In the genomic region with DNA sequence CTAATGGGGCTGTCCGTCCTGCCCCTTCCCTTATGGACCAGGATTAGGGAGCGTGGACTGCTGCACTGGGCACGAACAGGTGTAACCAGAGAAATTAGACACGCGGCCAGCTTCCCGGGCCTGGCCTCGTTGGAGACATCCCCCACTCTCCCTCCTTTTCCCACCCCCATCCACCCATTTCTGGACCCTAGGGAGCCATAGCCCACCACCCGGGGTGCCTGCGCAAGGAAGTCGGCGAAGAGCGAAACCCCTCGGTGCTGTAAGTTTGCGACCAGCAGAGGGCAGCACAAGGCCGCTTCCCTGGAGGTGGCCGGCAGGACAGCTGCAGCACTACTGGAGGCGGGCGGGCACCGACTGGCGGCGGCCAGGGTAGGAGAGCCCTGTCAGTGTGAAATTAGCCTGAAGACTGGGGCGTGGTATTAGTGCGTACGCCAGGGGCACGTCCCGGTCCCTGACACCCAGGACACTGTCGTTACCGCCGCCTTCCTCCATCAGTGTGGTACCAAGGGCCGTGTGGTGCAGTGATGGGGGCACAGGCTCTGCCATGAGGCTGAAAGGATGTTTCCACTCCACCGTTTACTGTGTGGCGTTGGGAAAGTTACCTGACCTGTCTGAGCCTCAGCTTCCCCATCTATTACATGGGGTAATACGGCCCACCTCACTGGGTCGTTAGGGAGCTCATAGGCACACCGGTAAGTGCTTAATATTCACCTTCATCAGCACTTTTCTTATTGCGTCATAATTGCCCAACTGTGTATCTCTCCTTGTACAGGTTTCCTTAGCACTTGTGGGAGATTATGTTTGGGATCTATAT, we compare ENCODE assay signal across 9 cellular contexts. TPM values are rescaled to one million over a fixed set of nuclear protein-coding genes. Genes with fewer than 3 reads are reported as not detected.
DNase-seq lines count a peak whose midpoint lies in the region; ATAC-seq and TF ChIP-seq lines count a peak whose summit lies in the region.
"Had no signal": no experiment of that assay in that cellular context is flagged by ENCODE, and none has a peak within 500 bp of the region (broad histone marks: within the 10 kb centered on the region; RNA-seq: fewer than 3 reads in every experiment).

No MANE protein-coding gene starts in this region.

- H3K4me1 Mint-ChIP-seq in Caco-2 (ENCODE audit: low read depth, unreplicated experiment) = no peaks in the 10 kb centered on the region

- ATAC-seq in SK-N-SH treated with all-trans-retinoic acid at 6 μM for 48 hours = peak; percentile 99

- TF ChIP-seq POLR2A in tibial nerve (IDR thresholded peaks at IDR 0.05) = no peak

- peak overlapping the region; percentile 68 for H2AFZ ChIP-seq in parathyroid adenoma

- H3K4me3 ChIP-seq in Caco-2 (ENCODE audit: low read depth, low read length) (no peak overlapping the region), H7 (ENCODE audit: insufficient read depth, low read depth, low read length) (no peak overlapping the region), parathyroid adenoma (ENCODE audit: low read depth, low read length) (no peak overlapping the region), tibial nerve (peak overlapping the region in 1 of 4 donors; percentile 28)

- TF ChIP-seq EP300 in tibial nerve (IDR thresholded peaks at IDR 0.05) = no peak

- no peak overlapping the region for H3K9ac ChIP-seq in parathyroid adenoma

- whole genome bisulfite sequencing in tibial nerve, 2 donors = 17% methylated on average over 31 to 36 of the region's 36 CpGs

- no peaks in the 10 kb centered on the region for H3K9me3 Mint-ChIP-seq in Caco-2 (ENCODE audit: unreplicated experiment)

- H3K27ac ChIP-seq in parathyroid adenoma = no peak overlapping the region
- no peak overlapping the region for H3K27ac ChIP-seq in tibial nerve

- DNase-seq in Caco-2 (peak; percentile 86 to 93), H7 (peak; percentile 92), NCI-H1092 treated with DMSO at 0.1 percent for 48 hours (lab: John Stamatoyannopoulos, UW) (peak; percentile 64), germinal center (ENCODE audit: low spot score) (peak; percentile 78), tibial nerve (ENCODE audit: low spot score in 2 of 2) (peak; percentile 59 to 75)
- DNase-seq in activated naive CD4-positive, alpha-beta T cell treated with Interleukin-2 at 50 U/mL for 16 hours = peak; percentile 81

- H3K36me3 ChIP-seq in Caco-2 (ENCODE audit: control insufficient read depth, insufficient read depth, low read length) (no peaks in the 10 kb centered on the region), H7 (replicated peaks; ENCODE audit: control insufficient read depth, insufficient read depth, low read length) (no peaks in the 10 kb centered on the region), parathyroid adenoma (ENCODE audit: control insufficient read depth, insufficient read depth, low read length) (no peaks in the 10 kb centered on the region), tibial nerve (no peaks in the 10 kb centered on the region)

- BruUV-seq in Caco-2 (replicated peaks; lab: Mats Ljungman, UMichigan) = no TSS peak

- no peaks in the 10 kb centered on the region for H3K79me2 ChIP-seq in parathyroid adenoma

- TF ChIP-seq CTCF in Caco-2 (IDR thresholded peaks at IDR 0.05; ENCODE audit: insufficient read depth in 1 of 2, low read depth in 1 of 2, low read length in 1 of 2, severe bottlenecking in 1 of 2, unreplicated experiment in 1 of 2) = peak; percentile 97 to 98
- TF ChIP-seq CTCF in parathyroid adenoma (IDR thresholded peaks at IDR 0.05) = peak; percentile 97
- peak; percentile 77 to 92 (median 88) for TF ChIP-seq CTCF in tibial nerve (IDR thresholded peaks at IDR 0.05)

- peaks cover 6% of the 10 kb centered on the region for H3K27me3 Mint-ChIP-seq in Caco-2 (ENCODE audit: insufficient read depth, unreplicated experiment)

- CTCF ChIA-PET in Caco-2 (lab: Charles Lee) = interaction anchor here (0.6 to 3.0 kb wide), 8 partner anchors 22 to 196 kb away, joined by 3 to 36 read pairs (median 4); no protein-coding TSS in a partner anchor

- no peak overlapping the region for H3K27ac Mint-ChIP-seq in Caco-2 (ENCODE audit: unreplicated experiment)

- H3K4me3 Mint-ChIP-seq in Caco-2 (ENCODE audit: unreplicated experiment) = peak overlapping the region; percentile 50

- H3K27me3 ChIP-seq in Caco-2 (replicated peaks; ENCODE audit: control insufficient read depth, insufficient read depth, low read length) (no peaks in the 10 kb centered on the region; the same call in 1 of the 2 replicates), H7 (ENCODE audit: control insufficient read depth, insufficient read depth, low read length) (peaks cover 38% of the 10 kb centered on the region), parathyroid adenoma (ENCODE audit: control insufficient read depth, insufficient read depth, low read length) (peaks cover 3% of the 10 kb centered on the region), tibial nerve (peaks cover 0 to 52% of the 10 kb centered on the region in 2 donors)

- POLR2A ChIA-PET in Caco-2 (lab: Charles Lee) = no interaction called here

- intact Hi-C loops in Caco-2 (cut with micrococcal nuclease; ENCODE audit: unreplicated experiment) = loop anchor here (1.0 kb wide), 3 partner anchors 48 to 106 kb away; no protein-coding TSS in a partner anchor

- H3K36me3 Mint-ChIP-seq in Caco-2 (ENCODE audit: insufficient read depth, unreplicated experiment) = no peaks in the 10 kb centered on the region

- H3K9me3 ChIP-seq in Caco-2 = no peaks in the 10 kb centered on the region
- no peaks in the 10 kb centered on the region for H3K9me3 ChIP-seq in parathyroid adenoma (ENCODE audit: control insufficient read depth, low read length)
- H3K9me3 ChIP-seq in tibial nerve = no peaks in the 10 kb centered on the region

- peak overlapping the region; percentile 63 for H3K4me2 ChIP-seq in parathyroid adenoma (ENCODE audit: low read length)

- H3K4me1 ChIP-seq in Caco-2 (0 out of 2 replicates have a peak, but pooled peaks cover 8% of the 10 kb centered on the region), parathyroid adenoma (no peaks in the 10 kb centered on the region), tibial nerve (peaks cover 0 to 9% (median 2%) of the 10 kb centered on the region in 4 donors)

TF ChIP-seq in SK-N-SH treated with all-trans-retinoic acid at 6 μM for 48 hours, 23 proteins besides CTCF, POLR2A, EP300 and RAD21:
- TF ChIP-seq TOX (CRISPR knock-in tag; IDR thresholded peaks at IDR 0.05; ENCODE audit: borderline replicate concordance) = no peak
- peak; percentile 65 for TF ChIP-seq ZFP3 (CRISPR knock-in tag; IDR thresholded peaks at IDR 0.05)

RNA-seq across cellular contexts. Expression of gene VAX2, which starts 28.8 kb away (rescaled TPM):
- total RNA-seq in Caco-2 (2022) (0.61 TPM in 1 of 2 replicates, not detected in the other), tibial nerve (1 to 10 TPM in 2 of 4 donors, under 1 TPM in 2; 0.44 to 3.3 (median 1.2) TPM)
- not detected in 2 replicates for total RNA-seq in H7 (2014; rRNA removed; shearing (Covaris generic))
- total RNA-seq: T-helper 2 cell treated with Interferon-gamma antibody and Interleukin-4, amounts not matched to agents 100 ng/mL and 5 ng/mL, for 36 hours had no signal

RNA-seq across cellular contexts. Expression of gene CD207, which starts 36.0 kb away (rescaled TPM):
- total RNA-seq in Caco-2 (2022) (0.16 and 0.23 TPM in 2 replicates), tibial nerve (under 1 TPM in 1 of 4 donors, not detected in 3; 0.21 TPM)
- total RNA-seq in H7 (2014; rRNA removed; shearing (Covaris generic)) = not detected in 2 replicates
- total RNA-seq: T-helper 2 cell treated with Interferon-gamma antibody and Interleukin-4, amounts not matched to agents 100 ng/mL and 5 ng/mL, for 36 hours had no signal

RNA-seq across cellular contexts. Expression of gene CLEC4F, which starts 51.2 kb away (rescaled TPM):
- total RNA-seq in Caco-2 (2022) (0.16 TPM in 1 of 2 replicates, not detected in the other), tibial nerve (under 1 TPM in 2 of 4 donors, not detected in 2; 0.30 to 0.44 TPM)
- not detected in 2 replicates for total RNA-seq in H7 (2014; rRNA removed; shearing (Covaris generic))
- total RNA-seq: T-helper 2 cell treated with Interferon-gamma antibody and Interleukin-4, amounts not matched to agents 100 ng/mL and 5 ng/mL, for 36 hours had no signal
